ENCODE assay signal across 28 cellular contexts in genomic region chr11:110079726-110080125, GRCh38.
"Had no signal": no experiment of that assay in that cellular context is flagged by ENCODE, and none has a peak within 500 bp of the region (broad histone marks: within the 10 kb centered on the region; RNA-seq: fewer than 3 reads in every experiment).

No MANE protein-coding gene starts in this region.

- H3K4me3 ChIP-seq: adrenal gland, breast epithelium, SK-N-MC had no signal

- DNase-seq: activated CD4-positive, CD25-positive, alpha-beta regulatory T cell; activated CD8-positive, alpha-beta memory T cell treated with anti-CD3 and anti-CD28 coated beads, Interleukin-2, amount 50 U/mL, for 4 hours; activated CD8-positive, alpha-beta T cell treated with anti-CD3 and anti-CD28 coated beads for 36 hours; activated naive CD4-positive, alpha-beta T cell treated with anti-CD3 and anti-CD28 coated beads, Interleukin-2, amount 50 U/mL, for 16 hours; activated naive CD8-positive, alpha-beta T cell treated with anti-CD3 and anti-CD28 coated beads, Interleukin-2, amount 10 ng/mL, durations not matched to agents 7 days and 5 days; aorta; central memory CD4-positive, alpha-beta T cell; KG1; NCI-H1092 treated with DMSO at 0.1 percent for 48 hours; NCI-H1417 treated with DMSO at 0.1 percent for 48 hours; NCI-H1694; NCI-H2029; NCI-H2107; NCI-H2171 treated with DMSO at 0.1 percent for 48 hours; NCI-H345; NCI-H510A; NCI-H69; NK-92 treated with Interleukin-12 subunit alpha and Interleukin-12 subunit beta, amount 100 ng/mL, for 24 hours; OCI-M1; RPMI8226; T-cell; T-helper 2 cell; T1000 had no signal

- ATAC-seq: activated CD8-positive, alpha-beta T cell treated with anti-CD3 and anti-CD28 coated beads for 36 hours; Panc1; Right ventricle myocardium inferior; T-cell had no signal
